6 cellular contexts compared by ENCODE assay signal in the genomic region with DNA sequence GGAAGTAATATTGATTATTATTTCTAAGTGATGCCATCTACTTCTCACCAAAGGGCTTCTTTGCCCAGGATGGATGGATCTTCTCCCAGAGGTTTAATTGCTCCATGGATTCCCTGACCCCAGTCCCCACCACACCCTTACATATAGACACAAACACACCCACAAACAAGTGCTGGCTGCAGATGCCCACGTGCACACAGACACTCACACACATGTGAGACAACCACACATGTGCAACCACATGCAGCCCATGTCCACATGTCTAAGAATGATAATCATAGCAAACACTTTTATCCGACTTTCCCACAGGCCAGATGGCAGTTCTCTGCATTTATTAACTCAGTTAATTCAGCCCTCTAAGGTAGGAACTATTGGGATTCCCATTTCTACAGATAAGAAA. TPM values are rescaled to one million over a fixed set of nuclear protein-coding genes. Genes with fewer than 3 reads are reported as not detected.
"Had no signal": no experiment of that assay in that cellular context is flagged by ENCODE, and none has a peak within 500 bp of the region (broad histone marks: within the 10 kb centered on the region; RNA-seq: fewer than 3 reads in every experiment).

No MANE protein-coding gene starts in this region.

- DNase-seq: IMR-90, KBM-7, KG1 had no signal

- FAIRE-seq: K562 had no signal

- H3K4me3 ChIP-seq: K562 had no signal

- H3K27ac Mint-ChIP-seq: IgD-negative memory B cell had no signal

- H3K27ac ChIP-seq: HL-60 had no signal

- H3K4me3 Mint-ChIP-seq: IgD-negative memory B cell had no signal

- ATAC-seq: K562 had no signal

RNA-seq across cellular contexts. Expression of a gene that starts 44.2 kb away (rescaled TPM):
- total RNA-seq: IMR-90 had no signal
- polyA plus RNA-seq: IgD-negative memory B cell, K562 had no signal
